ENCODE assay signal across 8 cellular contexts in genomic region chr2:213934560-213934959, GRCh38.
A peak's percentile ranks its signal among the peaks of the same experiment; 100 is the strongest.
DNase-seq lines count a peak whose midpoint lies in the region; ATAC-seq and TF ChIP-seq lines count a peak whose summit lies in the region.

No MANE protein-coding gene starts in this region.

- DNase-seq in CD4-positive, CD25-positive, alpha-beta regulatory T cell, result peak in 2 of 3 donors; percentile 36 to 67
- DNase-seq in RKO (ENCODE audit: low spot score), result peak; percentile 15
- DNase-seq in kidney tubule cell (ENCODE audit: low spot score), result peak; percentile 20
- no peak for DNase-seq in activated CD8-positive, alpha-beta memory T cell treated with anti-CD3 and anti-CD28 coated beads, Interleukin-2, amount 50 U/mL, for 48 hours
- no peak for DNase-seq in vagina (ENCODE audit: extremely low spot score in 2 of 2)
- DNase-seq in activated naive CD8-positive, alpha-beta T cell treated with anti-CD3 and anti-CD28 coated beads for 36 hours, result no peak

- no peaks in the 10 kb centered on the region for H3K4me1 ChIP-seq in CD4-positive, CD25-positive, alpha-beta regulatory T cell (ENCODE audit: control insufficient read depth, insufficient read depth, low read length, poor library complexity, severe bottlenecking)
- no peaks in the 10 kb centered on the region for H3K4me1 ChIP-seq in vagina

- peak in 1 of 3 experiments; percentile 7 for TF ChIP-seq CTCF in vagina (IDR thresholded peaks at IDR 0.05)

- H3K27ac Mint-ChIP-seq in CD4-positive, CD25-positive, alpha-beta regulatory T cell, result no peak overlapping the region
- H3K27ac Mint-ChIP-seq in activated naive CD8-positive, alpha-beta T cell treated with anti-CD3 and anti-CD28 coated beads for 36 hours, result no peak overlapping the region

- H3K27me3 ChIP-seq in CD4-positive, CD25-positive, alpha-beta regulatory T cell (ENCODE audit: control insufficient read depth, insufficient read depth, low read length), result peaks cover 2% of the 10 kb centered on the region
- no peaks in the 10 kb centered on the region for H3K27me3 ChIP-seq in vagina

- H3K4me3 ChIP-seq in CD4-positive, CD25-positive, alpha-beta regulatory T cell (ENCODE audit: low read depth, low read length), result no peak overlapping the region
- H3K4me3 ChIP-seq in vagina, result no peak overlapping the region

- no peak for TF ChIP-seq POLR2A in vagina (IDR thresholded peaks at IDR 0.05)

- ATAC-seq in CD4-positive, CD25-positive, alpha-beta regulatory T cell (ENCODE audit: low read depth in 2 of 2), result peak; percentile 43 to 56
- ATAC-seq in GM18907 (IDR thresholded peaks at IDR 0.05; ENCODE audit: unreplicated experiment) (peak; percentile 98), HG03025 (IDR thresholded peaks at IDR 0.05; ENCODE audit: low FRiP score, unreplicated experiment) (peak; percentile 97)

- H3K4me1 Mint-ChIP-seq in CD4-positive, CD25-positive, alpha-beta regulatory T cell, result no peaks in the 10 kb centered on the region
- H3K4me1 Mint-ChIP-seq in activated naive CD8-positive, alpha-beta T cell treated with anti-CD3 and anti-CD28 coated beads for 36 hours, result peaks cover 2% of the 10 kb centered on the region

- no peaks in the 10 kb centered on the region for H3K36me3 ChIP-seq in CD4-positive, CD25-positive, alpha-beta regulatory T cell (ENCODE audit: control insufficient read depth, insufficient read depth, low read length)
- H3K36me3 ChIP-seq in vagina, result no peaks in the 10 kb centered on the region

- no peak overlapping the region for H3K27ac ChIP-seq in CD4-positive, CD25-positive, alpha-beta regulatory T cell (ENCODE audit: insufficient read depth, low read length, poor library complexity, severe bottlenecking)
- H3K27ac ChIP-seq in vagina, result no peak overlapping the region

- no peak overlapping the region for H3K4me3 Mint-ChIP-seq in CD4-positive, CD25-positive, alpha-beta regulatory T cell
- no peak overlapping the region for H3K4me3 Mint-ChIP-seq in activated naive CD8-positive, alpha-beta T cell treated with anti-CD3 and anti-CD28 coated beads for 36 hours

- no peaks in the 10 kb centered on the region for H3K36me3 Mint-ChIP-seq in CD4-positive, CD25-positive, alpha-beta regulatory T cell
- H3K36me3 Mint-ChIP-seq in activated naive CD8-positive, alpha-beta T cell treated with anti-CD3 and anti-CD28 coated beads for 36 hours, result no peaks in the 10 kb centered on the region

- intact Hi-C loops in vagina (cut with DNase I), result no loop called here

- H3K9me3 ChIP-seq in CD4-positive, CD25-positive, alpha-beta regulatory T cell (ENCODE audit: control insufficient read depth in 2 of 2, low read length in 2 of 2), result no peaks in the 10 kb centered on the region
- H3K9me3 ChIP-seq in vagina, result no peaks in the 10 kb centered on the region

- peaks cover 17% of the 10 kb centered on the region for H3K27me3 Mint-ChIP-seq in CD4-positive, CD25-positive, alpha-beta regulatory T cell
- H3K27me3 Mint-ChIP-seq in activated naive CD8-positive, alpha-beta T cell treated with anti-CD3 and anti-CD28 coated beads for 36 hours, result peaks cover 4% of the 10 kb centered on the region

- H3K9me3 Mint-ChIP-seq in CD4-positive, CD25-positive, alpha-beta regulatory T cell, result no peaks in the 10 kb centered on the region
- H3K9me3 Mint-ChIP-seq in activated naive CD8-positive, alpha-beta T cell treated with anti-CD3 and anti-CD28 coated beads for 36 hours, result no peaks in the 10 kb centered on the region

Comparison
In these comparisons a context has a peak if more than half of its experiments do, and no peak if none do; other contexts are left out.
1. DNase-seq: peak in CD4-positive, CD25-positive, alpha-beta regulatory T cell (2 of 3), RKO (single experiment) and kidney tubule cell (single experiment); none in activated CD8-positive, alpha-beta memory T cell treated with anti-CD3 and anti-CD28 coated beads, Interleukin-2, amount 50 U/mL, for 48 hours (single experiment), vagina (0 of 2) and activated naive CD8-positive, alpha-beta T cell treated with anti-CD3 and anti-CD28 coated beads for 36 hours (single experiment).
2. Peak in every context shown above with its lines, with median percentiles within 50 percentile points of each other: ATAC-seq.